1 cellular context compared by ENCODE assay signal in the genomic region with DNA sequence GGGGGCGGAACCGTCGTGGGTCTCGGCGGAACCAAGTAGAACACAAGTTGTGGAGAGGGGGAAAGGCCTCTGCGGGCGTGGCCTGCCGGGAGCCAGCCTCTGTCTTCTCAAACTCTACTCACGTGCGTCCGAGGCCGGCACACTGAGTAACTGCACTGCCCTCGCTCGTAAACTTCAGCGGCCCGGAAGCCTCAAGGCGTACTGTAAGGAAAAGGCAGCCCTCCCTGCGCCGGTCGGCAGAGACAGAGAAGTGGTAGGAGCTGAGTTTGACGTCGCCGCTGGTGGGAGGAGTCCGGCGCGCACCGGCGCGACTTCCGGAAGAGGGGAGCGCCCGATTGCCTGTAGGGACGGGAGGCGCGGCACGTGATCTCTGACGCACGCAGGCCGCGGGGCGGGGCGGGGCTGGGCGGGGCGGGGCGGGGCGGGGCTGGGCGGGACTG.
TF ChIP-seq lines count a peak whose summit lies in the region.

A gene with protein sequence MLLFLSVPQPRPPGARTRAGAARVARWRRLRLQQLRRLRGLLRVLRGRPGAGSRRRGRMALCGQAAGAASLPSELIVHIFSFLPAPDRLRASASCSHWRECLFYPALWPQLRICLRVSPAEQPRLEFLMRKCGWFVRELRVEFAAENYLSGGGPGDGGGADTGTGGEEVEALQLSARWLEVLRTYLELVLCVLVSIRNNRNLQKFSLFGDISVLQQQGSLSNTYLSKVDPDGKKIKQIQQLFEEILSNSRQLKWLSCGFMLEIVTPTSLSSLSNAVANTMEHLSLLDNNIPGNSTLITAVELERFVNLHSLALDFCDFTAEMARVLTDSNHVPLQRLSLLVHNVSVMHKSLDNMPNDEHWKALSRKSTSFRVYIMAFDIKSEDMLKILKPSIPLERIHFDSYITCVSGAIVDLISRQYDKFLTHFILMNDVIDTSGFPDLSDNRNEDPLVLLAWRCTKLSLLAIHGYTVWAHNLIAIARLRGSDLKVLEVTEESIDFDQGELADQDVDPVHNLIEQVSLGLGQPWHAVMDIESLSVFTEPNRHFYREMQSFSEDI (minus strand): TSS at position 255 of the 440 bp plus-strand sequence. CDS start 271 bp downstream, outside the sequence.

TF ChIP-seq in K562, 482 proteins besides CTCF, POLR2A, EP300 and RAD21 (continued from another document and continues in another):
- TF ChIP-seq PRDM10 (IDR thresholded peaks at IDR 0.05; ENCODE audit: partially characterized antibody) (peak; percentile 100), HCFC1 (IDR thresholded peaks at IDR 0.05; ENCODE audit: low read depth, low read length) (peak; percentile 2; the same call in 1 of the 2 replicates), GABPA (tag; conservative IDR thresholded peaks at IDR 0.05; ENCODE audit: low read depth) (peak; percentile 79), HMG20A (CRISPR knock-in tag; conservative IDR thresholded peaks at IDR 0.05) (no peak), TAF9B (IDR thresholded peaks at IDR 0.05; ENCODE audit: partially characterized antibody) (peak; percentile 52), EP400 (IDR thresholded peaks at IDR 0.05) (peak; percentile 54), FOXK2 (conservative IDR thresholded peaks at IDR 0.05 in 1 of 2, IDR thresholded peaks at IDR 0.05 in 1 of 2; ENCODE audit: low read depth in 2 of 2) (peak; percentile 58 to 99; a peak in 3 of 4 replicates), ZBTB12 (CRISPR knock-in tag; IDR thresholded peaks at IDR 0.05) (peak; percentile 83), ASH1L (IDR thresholded peaks at IDR 0.05; ENCODE audit: borderline replicate concordance, low read depth, partially characterized antibody) (peak; percentile 83), YY1 (IDR thresholded peaks at IDR 0.05; ENCODE audit: borderline replicate concordance in 1 of 3, control insufficient read depth in 1 of 3, extremely low read depth in 1 of 3, insufficient read depth in 3 of 3, insufficient read length in 1 of 3, insufficient replicate concordance in 2 of 3, low read depth in 1 of 3, low read length in 2 of 3) (no peak), MAFF (IDR thresholded peaks at IDR 0.05; ENCODE audit: low read length) (peak; percentile 25; the same call in 1 of the 2 replicates), EGR1 (conservative IDR thresholded peaks at IDR 0.05) (0 out of 2 replicates have a peak, but pooled peaks have one; percentile 4), CBFA2T3 (IDR thresholded peaks at IDR 0.05) (no peak), MBD2 (IDR thresholded peaks at IDR 0.05; ENCODE audit: borderline replicate concordance, low read depth) (peak; percentile 95), FOXM1 (IDR thresholded peaks at IDR 0.05; ENCODE audit: low read depth) (peak; percentile 82), FOXM1 (CRISPR knock-in tag; IDR thresholded peaks at IDR 0.05; ENCODE audit: low read depth) (no peak), MXI1 (IDR thresholded peaks at IDR 0.05; ENCODE audit: low read depth, low read length) (0 out of 2 replicates have a peak, but pooled peaks have one; percentile 27), SP2 (IDR thresholded peaks at IDR 0.05; ENCODE audit: extremely low read depth, low read depth, low read length, poor library complexity, severe bottlenecking) (no peak), KDM4B (IDR thresholded peaks at IDR 0.05; ENCODE audit: borderline replicate concordance in 2 of 2, low read depth in 1 of 2) (peak in 1 of 2 experiments; percentile 51; a peak in 1 of 4 replicates), POLR2G (IDR thresholded peaks at IDR 0.05; ENCODE audit: low read depth, low read length) (peak; percentile 22; the same call in 1 of the 2 replicates), CCNT2 (IDR thresholded peaks at IDR 0.05; ENCODE audit: borderline replicate concordance, extremely low read depth, insufficient read length, low read depth, low read length) (peak; percentile 15), BHLHE40 (IDR thresholded peaks at IDR 0.05; ENCODE audit: low read length) (peak; percentile 86), TFE3 (CRISPR knock-in tag; IDR thresholded peaks at IDR 0.05) (peak; percentile 71), GATAD2B (IDR thresholded peaks at IDR 0.05; ENCODE audit: borderline replicate concordance) (no peak), RAD51 (IDR thresholded peaks at IDR 0.05; ENCODE audit: borderline replicate concordance, low read depth) (peak; percentile 72), ZNF121 (CRISPR knock-in tag; conservative IDR thresholded peaks at IDR 0.05) (no peak), ELF1 (tag; IDR thresholded peaks at IDR 0.05) (peak; percentile 86), FOXK1 (CRISPR knock-in tag; IDR thresholded peaks at IDR 0.05; ENCODE audit: borderline replicate concordance) (no peak), ETV1 (tag; conservative IDR thresholded peaks at IDR 0.05; ENCODE audit: low read depth) (peak; percentile 64), CREM (IDR thresholded peaks at IDR 0.05; ENCODE audit: low read depth) (peak; percentile 85), CXXC5 (CRISPR knock-in tag; IDR thresholded peaks at IDR 0.05) (peak; percentile 22; the same call in 1 of the 2 replicates), ATF7 (IDR thresholded peaks at IDR 0.05) (peak; percentile 100), RBFOX2 (IDR thresholded peaks at IDR 0.05; ENCODE audit: low read depth, low read length) (peak; percentile 58), GABPB1 (CRISPR knock-in tag; IDR thresholded peaks at IDR 0.05) (peak; percentile 80), TOE1 (IDR thresholded peaks at IDR 0.05; ENCODE audit: borderline replicate concordance) (peak; percentile 98), TOE1 (CRISPR knock-in tag; IDR thresholded peaks at IDR 0.05; ENCODE audit: borderline replicate concordance, low read depth) (no peak), TCF7L2 (IDR thresholded peaks at IDR 0.05; ENCODE audit: low read depth, low read length) (peak; percentile 91), ZFX (CRISPR knock-in tag; IDR thresholded peaks at IDR 0.05) (no peak), CREB1 (IDR thresholded peaks at IDR 0.05) (peak; percentile 82), CREB1 (CRISPR knock-in tag; IDR thresholded peaks at IDR 0.05) (peak; percentile 86), KHSRP (IDR thresholded peaks at IDR 0.05) (peak; percentile 44; the same call in 1 of the 2 replicates), ATF1 (CRISPR knock-in tag; IDR thresholded peaks at IDR 0.05) (no peak), ATF1 (tag; IDR thresholded peaks at IDR 0.05) (peak; percentile 95), MAZ (CRISPR knock-in tag; conservative IDR thresholded peaks at IDR 0.05 in 1 of 2, IDR thresholded peaks at IDR 0.05 in 1 of 2) (0 out of 4 replicates have a peak, but pooled peaks of 1 of the 2 experiments have one; percentile 3), NEUROD1 (IDR thresholded peaks at IDR 0.05; ENCODE audit: borderline replicate concordance, low read depth, low read length, partially characterized antibody) (peak; percentile 54), ATF3 (IDR thresholded peaks at IDR 0.05) (peak; percentile 74), ATF3 (CRISPR knock-in tag; conservative IDR thresholded peaks at IDR 0.05) (no peak), XRCC5 (IDR thresholded peaks at IDR 0.05; ENCODE audit: low read depth, low read length) (no peak), ELF2 (CRISPR knock-in tag; IDR thresholded peaks at IDR 0.05) (peak; percentile 37; the same call in 1 of the 2 replicates), RB1 (IDR thresholded peaks at IDR 0.05; ENCODE audit: low read depth) (peak; percentile 33; the same call in 1 of the 2 replicates), RNF2 (IDR thresholded peaks at IDR 0.05) (0 out of 2 replicates have a peak, but pooled peaks have one; percentile 17), CTBP1 (IDR thresholded peaks at IDR 0.05; ENCODE audit: borderline replicate concordance) (peak; percentile 7; the same call in 1 of the 2 replicates), SIN3A (IDR thresholded peaks at IDR 0.05; ENCODE audit: borderline replicate concordance in 2 of 2, control insufficient read depth in 1 of 2, low read depth in 2 of 2, low read length in 2 of 2) (0 out of 4 replicates have a peak, but pooled peaks of 1 of the 2 experiments have one; percentile 72), KAT8 (IDR thresholded peaks at IDR 0.05; ENCODE audit: low read depth) (no peak)
- TF ChIP-seq, protein P1, sequence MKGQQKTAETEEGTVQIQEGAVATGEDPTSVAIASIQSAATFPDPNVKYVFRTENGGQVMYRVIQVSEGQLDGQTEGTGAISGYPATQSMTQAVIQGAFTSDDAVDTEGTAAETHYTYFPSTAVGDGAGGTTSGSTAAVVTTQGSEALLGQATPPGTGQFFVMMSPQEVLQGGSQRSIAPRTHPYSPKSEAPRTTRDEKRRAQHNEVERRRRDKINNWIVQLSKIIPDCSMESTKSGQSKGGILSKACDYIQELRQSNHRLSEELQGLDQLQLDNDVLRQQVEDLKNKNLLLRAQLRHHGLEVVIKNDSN (CRISPR knock-in tag; IDR thresholded peaks at IDR 0.05), result peak; percentile 88
- TF ChIP-seq, protein P2, sequence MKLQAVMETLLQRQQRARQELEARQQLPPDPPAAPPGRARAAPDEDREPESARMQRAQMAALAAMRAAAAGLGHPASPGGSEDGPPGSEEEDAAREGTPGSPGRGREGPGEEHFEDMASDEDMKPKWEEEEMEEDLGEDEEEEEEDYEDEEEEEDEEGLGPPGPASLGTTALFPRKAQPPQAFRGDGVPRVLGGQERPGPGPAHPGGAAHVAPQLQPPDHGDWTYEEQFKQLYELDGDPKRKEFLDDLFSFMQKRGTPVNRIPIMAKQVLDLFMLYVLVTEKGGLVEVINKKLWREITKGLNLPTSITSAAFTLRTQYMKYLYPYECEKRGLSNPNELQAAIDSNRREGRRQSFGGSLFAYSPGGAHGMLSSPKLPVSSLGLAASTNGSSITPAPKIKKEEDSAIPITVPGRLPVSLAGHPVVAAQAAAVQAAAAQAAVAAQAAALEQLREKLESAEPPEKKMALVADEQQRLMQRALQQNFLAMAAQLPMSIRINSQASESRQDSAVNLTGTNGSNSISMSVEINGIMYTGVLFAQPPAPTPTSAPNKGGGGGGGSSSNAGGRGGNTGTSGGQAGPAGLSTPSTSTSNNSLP (IDR thresholded peaks at IDR 0.05; ENCODE audit: borderline replicate concordance, low read depth, low read length), result no peak
- TF ChIP-seq, protein P3, sequence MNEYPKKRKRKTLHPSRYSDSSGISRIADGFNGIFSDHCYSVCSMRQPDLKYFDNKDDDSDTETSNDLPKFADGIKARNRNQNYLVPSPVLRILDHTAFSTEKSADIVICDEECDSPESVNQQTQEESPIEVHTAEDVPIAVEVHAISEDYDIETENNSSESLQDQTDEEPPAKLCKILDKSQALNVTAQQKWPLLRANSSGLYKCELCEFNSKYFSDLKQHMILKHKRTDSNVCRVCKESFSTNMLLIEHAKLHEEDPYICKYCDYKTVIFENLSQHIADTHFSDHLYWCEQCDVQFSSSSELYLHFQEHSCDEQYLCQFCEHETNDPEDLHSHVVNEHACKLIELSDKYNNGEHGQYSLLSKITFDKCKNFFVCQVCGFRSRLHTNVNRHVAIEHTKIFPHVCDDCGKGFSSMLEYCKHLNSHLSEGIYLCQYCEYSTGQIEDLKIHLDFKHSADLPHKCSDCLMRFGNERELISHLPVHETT (CRISPR knock-in tag; conservative IDR thresholded peaks at IDR 0.05 in 1 of 2, IDR thresholded peaks at IDR 0.05 in 1 of 2), result peak in 1 of 2 experiments; percentile 80; a peak in 1 of 4 replicates
